Comparison of ENCODE assay signal across 1 cellular context in the genomic region with DNA sequence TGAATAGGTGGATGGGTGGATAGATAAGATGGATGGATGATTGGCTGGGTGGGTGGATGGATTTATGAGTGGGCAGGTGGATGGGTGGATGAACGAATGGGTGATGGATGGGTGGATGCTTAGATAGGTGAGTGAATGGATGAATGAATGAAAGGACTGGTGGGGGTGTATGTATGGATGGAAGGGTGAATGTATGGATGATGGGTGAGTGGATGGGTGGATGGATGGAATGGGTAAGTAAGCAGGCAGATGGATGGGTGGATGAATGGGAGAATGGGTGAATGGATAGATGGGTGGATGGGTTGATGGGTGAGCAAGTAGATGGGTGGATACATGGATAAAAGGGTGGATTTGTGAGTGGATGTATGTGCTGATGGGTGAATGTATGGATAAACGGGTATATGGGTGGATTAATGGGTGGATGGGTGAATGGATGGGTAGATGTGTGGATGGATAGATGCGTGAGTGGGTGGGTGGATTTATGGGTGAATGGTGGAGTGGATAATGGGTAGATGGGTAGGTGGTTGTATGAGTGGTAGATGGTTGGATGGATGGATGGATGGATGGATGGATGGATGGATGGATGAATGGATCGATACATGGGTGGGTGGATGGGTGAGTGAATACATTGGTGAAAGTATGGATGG.
TF ChIP-seq lines count a peak whose summit lies in the region.

No MANE protein-coding gene starts in this region.

TF ChIP-seq in H1, 55 proteins besides CTCF, POLR2A, EP300 and RAD21 (continued from another document):
- TF ChIP-seq FOSL1 (IDR thresholded peaks at IDR 0.05; ENCODE audit: insufficient read depth, low read depth, low read length): no peak
- no peak for TF ChIP-seq SP1 (IDR thresholded peaks at IDR 0.05; ENCODE audit: low read depth, low read length)
- TF ChIP-seq BRCA1 (IDR thresholded peaks at IDR 0.05; ENCODE audit: low read depth, low read length): no peak
- TF ChIP-seq JUND (IDR thresholded peaks at IDR 0.05; ENCODE audit: low read length): no peak
- no peak for TF ChIP-seq CREB1 (IDR thresholded peaks at IDR 0.05)
- no peak for TF ChIP-seq CEBPB (IDR thresholded peaks at IDR 0.05; ENCODE audit: low read depth, low read length)
- no peak for TF ChIP-seq ASH2L (IDR thresholded peaks at IDR 0.05; ENCODE audit: low read length)
- TF ChIP-seq TEAD4 (IDR thresholded peaks at IDR 0.05; ENCODE audit: low read depth, low read length): no peak
